In genomic region chr3:10357592-10358308, GRCh38 we compare ENCODE assay signal across 10 cellular contexts. TPM values are rescaled to one million over a fixed set of nuclear protein-coding genes. Genes with fewer than 3 reads are reported as not detected.
DNase-seq lines count a peak whose midpoint lies in the region; ATAC-seq, FAIRE-seq and TF ChIP-seq lines count a peak whose summit lies in the region.
"Had no signal": no experiment of that assay in that cellular context is flagged by ENCODE, and none has a peak within 500 bp of the region (broad histone marks: within the 10 kb centered on the region; RNA-seq: fewer than 3 reads in every experiment).

No MANE protein-coding gene starts in this region.

- no peaks in the 10 kb centered on the region for H3K36me3 Mint-ChIP-seq in stimulated activated effector memory CD8-positive, alpha-beta T cell treated with anti-CD3 and anti-CD28 coated beads, Interleukin-12 subunit alpha, Interleukin-12 subunit beta, amount 100 ng/mL, for 72 hours

- peak overlapping the region; percentile 16 for H2AFZ ChIP-seq in endothelial cell of umbilical vein (ENCODE audit: low read depth, low read length)

- FAIRE-seq in endothelial cell of umbilical vein (lab: Jason Lieb, UNC) = peak; percentile 81
- no peak for FAIRE-seq in small intestine (lab: Jason Lieb, UNC)
- FAIRE-seq: A204.1 had no signal

- POLR2A ChIA-PET in endothelial cell of umbilical vein (lab: Charles Lee) = no interaction called here

- TF ChIP-seq CTCF in endothelial cell of umbilical vein (IDR thresholded peaks at IDR 0.05; ENCODE audit: extremely low read depth in 1 of 2, insufficient read depth in 1 of 2, low read depth in 1 of 2, low read length in 2 of 2) = no peak

- H3K27ac ChIP-seq in endothelial cell of umbilical vein (ENCODE audit: insufficient read depth, low read depth, low read length) (no peak overlapping the region), small intestine (ENCODE audit: low read depth in 1 of 2, low read length in 1 of 2) (no peak overlapping the region)

- intact Hi-C loops in endothelial cell of umbilical vein (cut with micrococcal nuclease) = no loop called here

- H3K4me3 ChIP-seq in endothelial cell of umbilical vein (replicated peaks in 1 of 3; ENCODE audit: insufficient read depth in 1 of 3, low read depth in 1 of 3, low read length in 3 of 3) (no peak overlapping the region), small intestine (ENCODE audit: low read depth in 1 of 2, low read length in 2 of 2) (no peak overlapping the region)
- H3K4me3 ChIP-seq: lung had no signal

- H3K36me3 ChIP-seq in endothelial cell of umbilical vein (ENCODE audit: control insufficient read depth in 2 of 2, extremely low read depth in 1 of 2, insufficient read depth in 2 of 2, low read length in 2 of 2) (no peaks in the 10 kb centered on the region), small intestine (ENCODE audit: control insufficient read depth in 2 of 2, insufficient read depth in 2 of 2, low read length in 2 of 2) (no peaks in the 10 kb centered on the region)

- H3K9me1 ChIP-seq in endothelial cell of umbilical vein (replicated peaks; ENCODE audit: control insufficient read depth, extremely low read depth, insufficient read depth, low read length) = no peaks in the 10 kb centered on the region

- peak overlapping the region; percentile 37 for H3K27ac Mint-ChIP-seq in stimulated activated effector memory CD8-positive, alpha-beta T cell treated with anti-CD3 and anti-CD28 coated beads, Interleukin-12 subunit alpha, Interleukin-12 subunit beta, amount 100 ng/mL, for 72 hours

- H3K4me2 ChIP-seq in endothelial cell of umbilical vein (ENCODE audit: insufficient read depth, low read length) = no peak overlapping the region

- no peaks in the 10 kb centered on the region for H3K4me1 Mint-ChIP-seq in stimulated activated effector memory CD8-positive, alpha-beta T cell treated with anti-CD3 and anti-CD28 coated beads, Interleukin-12 subunit alpha, Interleukin-12 subunit beta, amount 100 ng/mL, for 72 hours

- no peaks in the 10 kb centered on the region for H3K27me3 ChIP-seq in endothelial cell of umbilical vein (ENCODE audit: control insufficient read depth in 2 of 2, insufficient read depth in 2 of 2, low read length in 2 of 2)
- no peaks in the 10 kb centered on the region for H3K27me3 ChIP-seq in small intestine (ENCODE audit: control insufficient read depth in 2 of 2, insufficient read depth in 2 of 2, low read length in 2 of 2)

- 51 to 62% (median 61%) methylated on average over 7 of the region's 7 CpGs for WGBS in small intestine, 3 donors

- no peaks in the 10 kb centered on the region for H3K9me3 Mint-ChIP-seq in stimulated activated effector memory CD8-positive, alpha-beta T cell treated with anti-CD3 and anti-CD28 coated beads, Interleukin-12 subunit alpha, Interleukin-12 subunit beta, amount 100 ng/mL, for 72 hours

- H3K9ac ChIP-seq in endothelial cell of umbilical vein (replicated peaks; ENCODE audit: extremely low read depth, insufficient read depth, low read length) = no peak overlapping the region

- dilution Hi-C loops in endothelial cell of umbilical vein (cut with MboI; ENCODE audit: extremely low pct_ligation_motif_present, low sequenced_read_pairs) = no loop called here

- CTCF ChIA-PET in endothelial cell of umbilical vein (lab: Charles Lee) = interaction anchor here (1.0 to 2.3 kb wide), 4 partner anchors 9 to 381 kb away, joined by 4 to 11 read pairs (median 8); no protein-coding TSS in a partner anchor

- BruUV-seq in endothelial cell of umbilical vein (replicated peaks; lab: Mats Ljungman, UMichigan) = no TSS peak

- H3K4me1 ChIP-seq in endothelial cell of umbilical vein (ENCODE audit: control insufficient read depth, extremely low read depth, insufficient read depth, low read length) = peaks cover 22% of the 10 kb centered on the region
- H3K4me1 ChIP-seq in small intestine (ENCODE audit: control insufficient read depth in 2 of 2, insufficient read depth in 1 of 2, low read depth in 1 of 2, low read length in 1 of 2) = no peaks in the 10 kb centered on the region

- ATAC-seq in stimulated activated effector memory CD8-positive, alpha-beta T cell treated with anti-CD3 and anti-CD28 coated beads, Interleukin-12 subunit alpha, Interleukin-12 subunit beta, amount 100 ng/mL, for 72 hours = peak; percentile 60
- no peak for ATAC-seq in GM19324 (IDR thresholded peaks at IDR 0.05; ENCODE audit: low FRiP score, unreplicated experiment)

- H4K20me1 ChIP-seq in endothelial cell of umbilical vein (replicated peaks; ENCODE audit: control insufficient read depth, extremely low read depth, insufficient read depth, low read length) = no peaks in the 10 kb centered on the region

- no peaks in the 10 kb centered on the region for H3K9me3 ChIP-seq in endothelial cell of umbilical vein (replicated peaks; ENCODE audit: control insufficient read depth, insufficient read depth, low read length)
- no peaks in the 10 kb centered on the region for H3K9me3 ChIP-seq in small intestine (ENCODE audit: control insufficient read depth, low read depth)

- DNase-seq in NCI-H2107 treated with DMSO at 0.1 percent for 48 hours (lab: John Stamatoyannopoulos, UW; ENCODE audit: unreplicated experiment) (peak; percentile 1), NCI-H2107 (lab: John Stamatoyannopoulos, UW) (no peak), MV-4-11 (lab: John Stamatoyannopoulos, UW) (peak; percentile 87), endothelial cell of umbilical vein (ENCODE audit: low read depth, low spot score) (no peak), small intestine (no peak)
- no peak for DNase-seq in stimulated activated effector memory CD8-positive, alpha-beta T cell treated with anti-CD3 and anti-CD28 coated beads, Interleukin-12 subunit alpha, Interleukin-12 subunit beta, amount 100 ng/mL, for 72 hours (ENCODE audit: low spot score in 2 of 2)
- DNase-seq in activated T-cell treated with anti-CD3 and anti-CD28 coated beads, Interleukin-2, amount 50 U/mL, for 1 hour = no peak

- no peaks in the 10 kb centered on the region for H3K79me2 ChIP-seq in endothelial cell of umbilical vein (ENCODE audit: control insufficient read depth, insufficient read depth, low read length)

- TF ChIP-seq POLR2A in endothelial cell of umbilical vein (IDR thresholded peaks at IDR 0.05; ENCODE audit: low read depth, low read length) = no peak

- no peak overlapping the region for H3K4me3 Mint-ChIP-seq in stimulated activated effector memory CD8-positive, alpha-beta T cell treated with anti-CD3 and anti-CD28 coated beads, Interleukin-12 subunit alpha, Interleukin-12 subunit beta, amount 100 ng/mL, for 72 hours

TF ChIP-seq in endothelial cell of umbilical vein, 7 proteins besides CTCF, POLR2A, EP300 and RAD21:
- TF ChIP-seq EZH2 (IDR thresholded peaks at IDR 0.05; ENCODE audit: borderline replicate concordance, low read depth, low read length, severe bottlenecking) = no peak
- peak; percentile 29 for TF ChIP-seq FOS (IDR thresholded peaks at IDR 0.05; ENCODE audit: borderline replicate concordance, insufficient read depth, low read length)

RNA-seq across cellular contexts. Expression of gene SEC13, which starts 36.8 kb away (rescaled TPM):
- 230 and 231 TPM in 2 replicates for total RNA-seq in endothelial cell of umbilical vein
- polyA plus RNA-seq in endothelial cell of umbilical vein (245 and 250 TPM in 2 replicates), small intestine (100 to 1,000 TPM; 179 to 349 (median 239) TPM)
- 258 and 279 TPM in 2 replicates for polyA plus RNA-seq in endothelial cell of umbilical vein (2011; cell fraction: cytosol; rRNA removed)
- 243 and 264 TPM in 2 replicates for polyA plus RNA-seq in endothelial cell of umbilical vein (2011; cell fraction: nucleus; rRNA removed)
- polyA plus RNA-seq in endothelial cell of umbilical vein (2012) = 200 and 205 TPM in 2 replicates
- polyA minus RNA-seq in endothelial cell of umbilical vein = 334 and 340 TPM in 2 replicates
- polyA minus RNA-seq in endothelial cell of umbilical vein (2011; cell fraction: cytosol; rRNA and poly(A)+ RNA removed) = 118 TPM
- polyA minus RNA-seq in endothelial cell of umbilical vein (2011; cell fraction: nucleus; rRNA and poly(A)+ RNA removed) = 181 and 183 TPM in 2 replicates

Comparison
In these comparisons a context has a peak if more than half of its experiments do, and no peak if none do; other contexts are left out.
1. DNase-seq: peak in NCI-H2107 treated with DMSO at 0.1 percent for 48 hours (single experiment) and MV-4-11 (single experiment); none in NCI-H2107 (single experiment), endothelial cell of umbilical vein (single experiment), stimulated activated effector memory CD8-positive, alpha-beta T cell treated with anti-CD3 and anti-CD28 coated beads, Interleukin-12 subunit alpha, Interleukin-12 subunit beta, amount 100 ng/mL, for 72 hours (0 of 2), activated T-cell treated with anti-CD3 and anti-CD28 coated beads, Interleukin-2, amount 50 U/mL, for 1 hour (single experiment) and small intestine (single experiment).